Comparison of ENCODE assay signal across 19 cellular contexts in the genomic region with DNA sequence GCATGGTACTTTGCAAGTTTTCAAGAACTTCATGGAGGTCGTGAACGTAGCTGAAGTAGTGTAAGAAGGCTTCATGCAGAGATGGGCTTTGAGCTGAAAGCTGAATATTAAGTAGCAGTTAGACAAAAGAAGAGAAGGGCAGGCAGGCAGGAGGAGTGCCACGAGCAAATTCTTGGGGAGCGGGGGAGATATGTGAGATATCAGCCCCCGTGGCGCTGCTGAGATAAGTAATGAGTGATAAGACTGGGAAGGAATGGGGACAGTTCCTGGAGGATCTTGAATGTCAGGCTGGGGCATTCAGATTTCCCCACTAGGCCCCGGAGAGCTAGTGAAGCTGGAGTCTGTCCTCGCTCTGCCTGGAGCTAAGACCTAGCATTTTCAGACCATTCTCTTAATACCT. TPM values are rescaled to one million over a fixed set of nuclear protein-coding genes. Genes with fewer than 3 reads are reported as not detected.
A peak's percentile ranks its signal among the peaks of the same experiment; 100 is the strongest.
DNase-seq lines count a peak whose midpoint lies in the region; FAIRE-seq and TF ChIP-seq lines count a peak whose summit lies in the region.
"Had no signal": no experiment of that assay in that cellular context is flagged by ENCODE, and none has a peak within 500 bp of the region (broad histone marks: within the 10 kb centered on the region; RNA-seq: fewer than 3 reads in every experiment).

No MANE protein-coding gene starts in this region.

- DNase-seq in astrocyte (ENCODE audit: low read depth) (no peak), mesenchymal stem cell (no peak), small intestine (no peak), DMS 273 treated with DMSO at 0.1 percent for 48 hours (lab: John Stamatoyannopoulos, UW) (no peak), WERI-Rb-1 (no peak), DMS114 treated with DMSO at 0.1 percent for 48 hours (lab: John Stamatoyannopoulos, UW; ENCODE audit: unreplicated experiment) (no peak), RPMI8226 (no peak)
- DNase-seq: CD8-positive, alpha-beta T cell; GF-D8; GOT3; NCI-H1105; NCI-H1694; NCI-H345; NCI-H526; NK-92 treated with Interleukin-12 subunit alpha and Interleukin-12 subunit beta, amount 100 ng/mL, for 24 hours; SW 1271 had no signal

- H3K4me1 ChIP-seq in astrocyte (ENCODE audit: insufficient read depth, low read length) (peaks cover 39% of the 10 kb centered on the region), mesenchymal stem cell (ENCODE audit: control insufficient read depth, insufficient read depth, low read depth, low read length) (peaks cover 39% of the 10 kb centered on the region), small intestine (ENCODE audit: control insufficient read depth in 2 of 2, insufficient read depth in 1 of 2, low read depth in 1 of 2, low read length in 1 of 2) (peaks cover 2 to 3% of the 10 kb centered on the region in 2 donors)

- H2BK12ac ChIP-seq in mesenchymal stem cell (ENCODE audit: low read length in 2 of 2), result peak overlapping the region in 1 of 2 experiments; percentile 57

- H3K9me3 Mint-ChIP-seq in astrocyte (ENCODE audit: unreplicated experiment), result peaks cover 7% of the 10 kb centered on the region
- H3K9me3 Mint-ChIP-seq: CD8-positive, alpha-beta T cell; IgD-negative memory B cell had no signal

- H4K8ac ChIP-seq in mesenchymal stem cell (ENCODE audit: low read length), result no peak overlapping the region

- H3K79me2 ChIP-seq in astrocyte (ENCODE audit: insufficient read depth, low read length), result no peaks in the 10 kb centered on the region

- H3K9ac ChIP-seq in astrocyte (ENCODE audit: low read length) (peak overlapping the region; percentile 35), mesenchymal stem cell (ENCODE audit: low read length) (peak overlapping the region; percentile 24)

- peak overlapping the region; percentile 4 for H2AFZ ChIP-seq in astrocyte (ENCODE audit: low read depth, low read length)
- H2AFZ ChIP-seq in mesenchymal stem cell (ENCODE audit: low read depth, low read length), result no peak overlapping the region

- H3K4me2 ChIP-seq in astrocyte (ENCODE audit: low read length) (peak overlapping the region; percentile 13), mesenchymal stem cell (ENCODE audit: low read length, poor library complexity, severe bottlenecking) (no peak overlapping the region)

- peak overlapping the region; percentile 97 for H2BK5ac ChIP-seq in mesenchymal stem cell (ENCODE audit: low read depth, low read length, poor library complexity, severe bottlenecking)

- H3K9me3 ChIP-seq in astrocyte (ENCODE audit: insufficient read depth, low read depth, low read length) (no peaks in the 10 kb centered on the region), mesenchymal stem cell (ENCODE audit: control insufficient read depth, low read length) (peaks cover 6% of the 10 kb centered on the region), small intestine (ENCODE audit: control insufficient read depth, low read depth) (no peaks in the 10 kb centered on the region), WERI-Rb-1 (ENCODE audit: severe bottlenecking) (peaks cover 4% of the 10 kb centered on the region)

- TF ChIP-seq CTCF in GM12872 (IDR thresholded peaks at IDR 0.05; ENCODE audit: insufficient read depth, low read depth, low read length) (0 out of 3 replicates have a peak, but pooled peaks have one; percentile 2), astrocyte (IDR thresholded peaks at IDR 0.05; ENCODE audit: insufficient read depth, low read depth, low read length) (no peak), WERI-Rb-1 (IDR thresholded peaks at IDR 0.05; ENCODE audit: low read depth, low read length) (no peak)

- H3K18ac ChIP-seq in mesenchymal stem cell (ENCODE audit: low read depth in 1 of 2, low read length in 2 of 2), result no peak overlapping the region

- H3K27me3 ChIP-seq in astrocyte (ENCODE audit: insufficient read depth, low read length), result peaks cover 3% of the 10 kb centered on the region
- peaks cover 0 to 2% of the 10 kb centered on the region in 2 experiments for H3K27me3 ChIP-seq in mesenchymal stem cell (ENCODE audit: control insufficient read depth in 1 of 2, insufficient read depth in 1 of 2, low read length in 2 of 2)
- peaks cover 0 to under 1% of the 10 kb centered on the region in 2 donors for H3K27me3 ChIP-seq in small intestine (ENCODE audit: control insufficient read depth in 2 of 2, insufficient read depth in 2 of 2, low read length in 2 of 2)
- H3K27me3 ChIP-seq in WERI-Rb-1 (ENCODE audit: insufficient read depth, low read depth, severe bottlenecking), result peaks cover 39% of the 10 kb centered on the region

- H3K4me3 ChIP-seq in astrocyte (ENCODE audit: insufficient read depth, low read depth, low read length), result no peak overlapping the region
- no peak overlapping the region for H3K4me3 ChIP-seq in mesenchymal stem cell (ENCODE audit: insufficient read depth in 1 of 2, low read depth in 1 of 2, low read length in 2 of 2)
- no peak overlapping the region for H3K4me3 ChIP-seq in small intestine (ENCODE audit: low read depth in 1 of 2, low read length in 2 of 2)
- H3K4me3 ChIP-seq in WERI-Rb-1 (ENCODE audit: low read depth, low read length), result no peak overlapping the region

- H3K27me3 Mint-ChIP-seq in astrocyte (ENCODE audit: low read depth, unreplicated experiment), result peaks cover 4% of the 10 kb centered on the region

- no peak overlapping the region for H3K4ac ChIP-seq in mesenchymal stem cell (ENCODE audit: low read depth in 1 of 2, low read length in 2 of 2)

- no peak overlapping the region for H4K91ac ChIP-seq in mesenchymal stem cell (ENCODE audit: low read length)

- no peak overlapping the region for H3K14ac ChIP-seq in mesenchymal stem cell (ENCODE audit: low read length in 2 of 2)

- 66% methylated on average over 8 of the region's 8 CpGs for WGBS in mesenchymal stem cell
- WGBS in small intestine, 3 donors, result 22 to 59% (median 31%) methylated on average over 8 of the region's 8 CpGs

- H3K27ac Mint-ChIP-seq in astrocyte (ENCODE audit: unreplicated experiment), result peak overlapping the region; percentile 51
- H3K27ac Mint-ChIP-seq: CD8-positive, alpha-beta T cell; IgD-negative memory B cell had no signal

- no peak overlapping the region for H2BK15ac ChIP-seq in mesenchymal stem cell (ENCODE audit: low read depth, poor library complexity, severe bottlenecking)

- H3K36me3 Mint-ChIP-seq in astrocyte (ENCODE audit: low read depth, unreplicated experiment), result no peaks in the 10 kb centered on the region
- H3K36me3 Mint-ChIP-seq: CD8-positive, alpha-beta T cell; IgD-negative memory B cell had no signal

- H3K36me3 ChIP-seq in astrocyte (ENCODE audit: insufficient read depth, low read length) (no peaks in the 10 kb centered on the region), mesenchymal stem cell (ENCODE audit: control insufficient read depth in 1 of 2, insufficient read depth in 2 of 2, low read depth in 1 of 2, low read length in 2 of 2) (no peaks in the 10 kb centered on the region), small intestine (ENCODE audit: control insufficient read depth in 2 of 2, insufficient read depth in 2 of 2, low read length in 2 of 2) (no peaks in the 10 kb centered on the region), WERI-Rb-1 (no peaks in the 10 kb centered on the region)

- no peak overlapping the region for H2BK120ac ChIP-seq in mesenchymal stem cell (ENCODE audit: low read depth, low read length)

- H2AK5ac ChIP-seq in mesenchymal stem cell (ENCODE audit: low read length, severe bottlenecking), result peak overlapping the region; percentile 100

- no peaks in the 10 kb centered on the region for H4K20me1 ChIP-seq in astrocyte (ENCODE audit: insufficient read depth, low read length)

- H3K23ac ChIP-seq in mesenchymal stem cell (ENCODE audit: low read length in 2 of 2), result no peak overlapping the region

- H3K27ac ChIP-seq in astrocyte (ENCODE audit: low read depth, low read length) (peak overlapping the region; percentile 11), mesenchymal stem cell (ENCODE audit: low read length, poor library complexity, severe bottlenecking) (peak overlapping the region; percentile 95), small intestine (ENCODE audit: low read depth in 1 of 2, low read length in 1 of 2) (peak overlapping the region; percentile 55 to 56), WERI-Rb-1 (no peak overlapping the region)

- peaks cover 40% of the 10 kb centered on the region for H3K4me1 Mint-ChIP-seq in astrocyte (ENCODE audit: low read depth, unreplicated experiment)

- FAIRE-seq in astrocyte (lab: Jason Lieb, UNC), result no peak
- no peak for FAIRE-seq in small intestine (lab: Jason Lieb, UNC)
- FAIRE-seq: GM12892 had no signal

- no peak overlapping the region for H3K4me3 Mint-ChIP-seq in astrocyte (ENCODE audit: unreplicated experiment)
- H3K4me3 Mint-ChIP-seq: CD8-positive, alpha-beta T cell; IgD-negative memory B cell had no signal

- H3K79me1 ChIP-seq in mesenchymal stem cell (replicated peaks; ENCODE audit: low read length, poor library complexity, severe bottlenecking), result peaks cover 2% of the 10 kb centered on the region

RNA-seq across cellular contexts. Expression of a gene that starts 27.9 kb away (rescaled TPM):
- total RNA-seq in astrocyte, result 195 and 231 TPM in 2 replicates
- polyA plus RNA-seq in mesenchymal stem cell (2013, experiment 1 of 2), result 133 TPM
- 130 TPM for polyA plus RNA-seq in mesenchymal stem cell (2013, experiment 2 of 2)
- polyA plus RNA-seq in small intestine, result 1 to 10 TPM in 1 of 3 donors, under 1 TPM in 2; 0.22 to 9.3 (median 0.54) TPM
- total RNA-seq: CD8-positive, alpha-beta T cell had no signal
- polyA plus RNA-seq: IgD-negative memory B cell had no signal
